27 cellular contexts compared by ENCODE assay signal in the genomic region with DNA sequence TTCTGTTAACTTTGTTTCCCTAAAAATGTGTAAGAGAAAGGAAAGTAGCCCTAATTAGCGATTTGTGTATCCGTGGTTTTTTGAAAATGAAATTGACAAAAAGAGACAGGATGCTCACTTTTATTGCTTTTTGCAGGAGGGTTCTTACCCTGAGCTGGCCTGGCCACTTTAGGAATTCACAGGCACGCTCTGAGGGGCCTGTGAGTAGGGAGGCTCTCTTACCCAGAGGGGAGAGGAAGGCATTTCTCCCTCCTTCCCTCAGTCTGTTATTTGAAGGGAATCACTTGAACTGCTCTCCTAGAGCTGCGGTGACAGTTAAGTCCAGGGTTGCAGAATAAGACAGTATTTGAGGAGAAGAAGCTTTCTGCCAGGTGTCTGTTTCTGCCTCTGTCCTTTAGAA. TPM values are rescaled to one million over a fixed set of nuclear protein-coding genes. Genes with fewer than 3 reads are reported as not detected.
DNase-seq lines count a peak whose midpoint lies in the region; ATAC-seq and TF ChIP-seq lines count a peak whose summit lies in the region.
"Had no signal": no experiment of that assay in that cellular context is flagged by ENCODE, and none has a peak within 500 bp of the region (broad histone marks: within the 10 kb centered on the region; RNA-seq: fewer than 3 reads in every experiment).

No MANE protein-coding gene starts in this region.

- no peak overlapping the region for H2AK5ac ChIP-seq in mesenchymal stem cell (ENCODE audit: low read length, severe bottlenecking)

- 48% methylated on average over 4 of the region's 4 CpGs for WGBS in mesenchymal stem cell
- WGBS in thyroid gland, 2 donors: 35 to 49% methylated on average over 4 of the region's 4 CpGs

- H3K18ac ChIP-seq in mesenchymal stem cell (ENCODE audit: low read depth in 1 of 2, low read length in 2 of 2): no peak overlapping the region

- peaks cover 54% of the 10 kb centered on the region for H3K4me1 Mint-ChIP-seq in T-helper 17 cell

- intact Hi-C loops in Right ventricle myocardium superior (cut with DNase I) (no loop called here), left cardiac atrium (cut with DNase I) (no loop called here), thyroid gland (cut with DNase I) (no loop called here)

- H3K4me1 ChIP-seq in mesenchymal stem cell (ENCODE audit: control insufficient read depth, insufficient read depth, low read depth, low read length): peaks cover 1% of the 10 kb centered on the region
- peaks cover 19 to 21% of the 10 kb centered on the region in 2 donors for H3K4me1 ChIP-seq in thyroid gland

- no peak overlapping the region for H2BK5ac ChIP-seq in mesenchymal stem cell (ENCODE audit: low read depth, low read length, poor library complexity, severe bottlenecking)

- H3K27ac Mint-ChIP-seq in T-helper 17 cell: peak overlapping the region; percentile 79
- H3K27ac Mint-ChIP-seq: dendritic cell treated with granulocyte-macrophage colony-stimulating factor and Interleukin-4, amounts not matched to agents 40 ng/mL and 50 ng/mL, for 4 days; H9; stimulated activated naive CD8-positive, alpha-beta T cell treated with anti-CD3 and anti-CD28 coated beads, Interleukin-15, amount 100 ng/mL, for 72 hours had no signal

- H3K14ac ChIP-seq in mesenchymal stem cell (ENCODE audit: low read length in 2 of 2): no peak overlapping the region

- no peak overlapping the region for H2BK15ac ChIP-seq in mesenchymal stem cell (ENCODE audit: low read depth, poor library complexity, severe bottlenecking)

- no peak overlapping the region for H3K4me3 Mint-ChIP-seq in T-helper 17 cell
- H3K4me3 Mint-ChIP-seq: dendritic cell treated with granulocyte-macrophage colony-stimulating factor and Interleukin-4, amounts not matched to agents 40 ng/mL and 50 ng/mL, for 4 days; H9; IgD-negative memory B cell; stimulated activated naive CD8-positive, alpha-beta T cell treated with anti-CD3 and anti-CD28 coated beads, Interleukin-15, amount 100 ng/mL, for 72 hours had no signal

- peak; percentile 27 for ATAC-seq in Right ventricle myocardium superior (ENCODE audit: poor library complexity)
- no peak for ATAC-seq in left cardiac atrium
- no peak for ATAC-seq in T-helper 17 cell
- ATAC-seq: left lung; SK-N-SH treated with all-trans-retinoic acid at 6 μM for 48 hours; stimulated activated naive CD8-positive, alpha-beta T cell treated with anti-CD3 and anti-CD28 coated beads, Interleukin-15, amount 100 ng/mL, for 72 hours had no signal

- no peak overlapping the region for H3K23ac ChIP-seq in mesenchymal stem cell (ENCODE audit: low read length in 2 of 2)

- H3K27me3 ChIP-seq in mesenchymal stem cell (ENCODE audit: control insufficient read depth in 1 of 2, insufficient read depth in 1 of 2, low read length in 2 of 2) (no peaks in the 10 kb centered on the region), thyroid gland (no peaks in the 10 kb centered on the region)
- H3K27me3 ChIP-seq: cardiac muscle cell, left lung, MG63, transverse colon had no signal

- H3K27ac ChIP-seq in mesenchymal stem cell (ENCODE audit: low read length, poor library complexity, severe bottlenecking): no peak overlapping the region
- no peak overlapping the region for H3K27ac ChIP-seq in thyroid gland
- H3K27ac ChIP-seq: cardiac muscle cell, left lung, transverse colon had no signal

- H2AFZ ChIP-seq in mesenchymal stem cell (ENCODE audit: low read depth, low read length): no peak overlapping the region

- no peak overlapping the region for H3K4me2 ChIP-seq in mesenchymal stem cell (ENCODE audit: low read length, poor library complexity, severe bottlenecking)

- H3K79me1 ChIP-seq in mesenchymal stem cell (replicated peaks; ENCODE audit: low read length, poor library complexity, severe bottlenecking): peaks cover 30% of the 10 kb centered on the region

- H3K27me3 Mint-ChIP-seq in T-helper 17 cell: no peaks in the 10 kb centered on the region
- H3K27me3 Mint-ChIP-seq: dendritic cell treated with granulocyte-macrophage colony-stimulating factor and Interleukin-4, amounts not matched to agents 40 ng/mL and 50 ng/mL, for 4 days; IgD-negative memory B cell; stimulated activated naive CD8-positive, alpha-beta T cell treated with anti-CD3 and anti-CD28 coated beads, Interleukin-15, amount 100 ng/mL, for 72 hours had no signal

- H3K4ac ChIP-seq in mesenchymal stem cell (ENCODE audit: low read depth in 1 of 2, low read length in 2 of 2): no peak overlapping the region

- no peak overlapping the region for H4K91ac ChIP-seq in mesenchymal stem cell (ENCODE audit: low read length)

- no peak overlapping the region for H2BK12ac ChIP-seq in mesenchymal stem cell (ENCODE audit: low read length in 2 of 2)

- no peak for TF ChIP-seq POLR2A in thyroid gland (IDR thresholded peaks at IDR 0.05)

- H3K36me3 Mint-ChIP-seq in T-helper 17 cell (ENCODE audit: low read depth): peaks cover 3% of the 10 kb centered on the region

- DNase-seq in Right ventricle myocardium superior: no peak
- DNase-seq in left cardiac atrium: no peak
- DNase-seq in T-helper 17 cell: no peak
- no peak for DNase-seq in mesenchymal stem cell
- DNase-seq in thyroid gland: peak; percentile 42 to 51
- no peak for DNase-seq in SIG-M5 treated with dmso at 0.1 percent for 504 hours (lab: John Stamatoyannopoulos, UW; ENCODE audit: unreplicated experiment)
- DNase-seq in NCI-H2029 treated with DMSO at 0.1 percent for 48 hours (lab: John Stamatoyannopoulos, UW): no peak
- DNase-seq in dedifferentiated amniotic fluid mesenchymal stem cell (ENCODE audit: extremely low spot score): no peak
- DNase-seq: activated CD4-positive, alpha-beta T cell treated with anti-CD3 and anti-CD28 coated beads, Interleukin-2, amount 50 U/mL, for 1 hour; activated CD8-positive, alpha-beta memory T cell treated with anti-CD3 and anti-CD28 coated beads, Interleukin-2, amount 50 U/mL, for 4 hours; activated gamma-delta T cell; C1 segment of cervical spinal cord; DMS153; H9; head of caudate nucleus; left lung; MG63; NCI-H1417 treated with DMSO at 0.1 percent for 48 hours; NCI-H524 treated with DMSO at 0.1 percent for 48 hours; stimulated activated CD4-positive, alpha-beta T cell treated with anti-CD3 and anti-CD28 coated beads, Interleukin-4, amount 100 ng/mL, for 4 hours; stimulated activated naive CD8-positive, alpha-beta T cell treated with anti-CD3 and anti-CD28 coated beads, Interleukin-15, amount 100 ng/mL, for 72 hours; T-helper 9 cell; transverse colon had no signal

- H3K36me3 ChIP-seq in mesenchymal stem cell (ENCODE audit: control insufficient read depth in 1 of 2, insufficient read depth in 2 of 2, low read depth in 1 of 2, low read length in 2 of 2) (peaks cover 0 to 54% of the 10 kb centered on the region in 2 experiments), thyroid gland (no peaks in the 10 kb centered on the region)

- TF ChIP-seq CTCF in thyroid gland (IDR thresholded peaks at IDR 0.05): no peak

- H3K9ac ChIP-seq in mesenchymal stem cell (ENCODE audit: low read length): peak overlapping the region; percentile 13

- H4K8ac ChIP-seq in mesenchymal stem cell (ENCODE audit: low read length): no peak overlapping the region

- H3K9me3 ChIP-seq in T-helper 17 cell (ENCODE audit: control insufficient read depth, low read length, poor library complexity, severe bottlenecking) (no peaks in the 10 kb centered on the region), mesenchymal stem cell (ENCODE audit: control insufficient read depth, low read length) (no peaks in the 10 kb centered on the region), thyroid gland (no peaks in the 10 kb centered on the region)
- H3K9me3 ChIP-seq: left lung, MG63, transverse colon had no signal

- H3K4me3 ChIP-seq in mesenchymal stem cell (ENCODE audit: insufficient read depth in 1 of 2, low read depth in 1 of 2, low read length in 2 of 2) (no peak overlapping the region), thyroid gland (replicated peaks in 1 of 3) (no peak overlapping the region)
- H3K4me3 ChIP-seq: cardiac muscle cell, left lung, MG63, transverse colon had no signal

- H2BK120ac ChIP-seq in mesenchymal stem cell (ENCODE audit: low read depth, low read length): no peak overlapping the region

RNA-seq across cellular contexts. Expression of gene PIK3R1, which starts 16.7 kb away (rescaled TPM):
- total RNA-seq in Right ventricle myocardium superior: 103 TPM
- 100 to 1,000 TPM in 1 of 2 donors, 10 to 100 TPM in 1; 61.8 to 127 TPM for total RNA-seq in left cardiac atrium
- 100 to 1,000 TPM; 212 to 306 TPM for total RNA-seq in T-helper 17 cell
- 33.8 TPM for polyA plus RNA-seq in mesenchymal stem cell (2013, experiment 1 of 2)
- 33.1 TPM for polyA plus RNA-seq in mesenchymal stem cell (2013, experiment 2 of 2)
- 100 to 1,000 TPM in 1 of 4 donors, 10 to 100 TPM in 3; 86.1 to 107 (median 94.8) TPM for total RNA-seq in thyroid gland

Comparison
In these comparisons a context has a peak if more than half of its experiments do, and no peak if none do; other contexts are left out.
1. DNase-seq: peak in thyroid gland (2 of 2); none in Right ventricle myocardium superior (single experiment), left cardiac atrium (single experiment), T-helper 17 cell (0 of 3), mesenchymal stem cell (single experiment), SIG-M5 treated with dmso at 0.1 percent for 504 hours (single experiment), NCI-H2029 treated with DMSO at 0.1 percent for 48 hours (single experiment) and dedifferentiated amniotic fluid mesenchymal stem cell (single experiment).